Comparison of ENCODE assay signal across 7 cellular contexts in the genomic region with DNA sequence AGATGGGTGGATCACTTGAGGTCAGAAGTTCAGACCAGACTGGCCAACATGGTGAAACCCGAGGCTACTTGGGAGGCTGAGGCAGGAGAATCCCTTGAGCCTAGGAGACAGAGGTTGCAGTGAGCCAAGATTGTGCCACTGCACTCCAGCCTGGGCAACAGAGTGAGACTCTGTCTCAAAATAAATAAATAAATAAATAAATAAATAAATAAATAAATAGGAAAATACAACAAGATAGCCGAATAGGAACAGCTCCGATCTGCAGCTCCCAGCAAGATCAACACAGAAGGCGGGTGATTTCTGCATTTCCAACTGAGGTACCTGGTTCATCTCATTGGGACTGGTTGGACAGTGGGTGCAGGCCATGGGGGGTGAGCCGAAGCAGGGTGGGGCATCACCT. TPM values are rescaled to one million over a fixed set of nuclear protein-coding genes. Genes with fewer than 3 reads are reported as not detected.
"Had no signal": no experiment of that assay in that cellular context is flagged by ENCODE, and none has a peak within 500 bp of the region (broad histone marks: within the 10 kb centered on the region; RNA-seq: fewer than 3 reads in every experiment).

No MANE protein-coding gene starts in this region.

RNA-seq across cellular contexts. Expression of gene REC114, which starts 4.5 kb away (rescaled TPM):
- total RNA-seq: M059J, NCI-H460, OCI-LY7, PC-9, RPMI7951, SJCRH30, SK-MEL-5 had no signal
